Comparison of ENCODE assay signal across 8 cellular contexts in the genomic region with DNA sequence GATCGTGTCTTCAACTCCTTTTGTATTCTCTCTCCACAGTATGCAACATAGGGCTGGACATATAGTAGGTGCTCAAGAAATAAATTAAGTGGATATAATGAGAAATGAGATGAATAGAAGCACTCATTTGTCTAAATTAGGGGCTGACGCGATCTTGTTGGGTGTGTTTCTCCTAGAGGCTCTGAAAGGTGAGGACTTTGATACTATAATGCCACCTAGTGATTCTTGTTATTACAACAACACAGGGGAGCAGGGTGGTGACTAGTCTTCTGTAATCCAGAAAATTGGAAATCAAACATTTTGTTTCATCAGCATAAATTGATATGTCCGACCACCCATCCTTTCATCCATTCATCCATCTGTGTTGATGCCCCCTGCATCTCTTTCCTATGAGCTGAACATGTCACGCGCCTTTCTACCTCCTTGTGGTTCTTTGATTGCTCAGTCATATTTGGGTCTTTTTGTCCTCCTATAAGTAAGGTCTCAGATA. TPM values are rescaled to one million over a fixed set of nuclear protein-coding genes. Genes with fewer than 3 reads are reported as not detected.
DNase-seq lines count a peak whose midpoint lies in the region; ATAC-seq, FAIRE-seq and TF ChIP-seq lines count a peak whose summit lies in the region.

No MANE protein-coding gene starts in this region.

- H2AK5ac ChIP-seq in H9 (ENCODE audit: insufficient read length, low read length) = no peak overlapping the region

- H3K9me3 Mint-ChIP-seq in activated naive CD4-positive, alpha-beta T cell treated with anti-CD3 and anti-CD28 coated beads, Interleukin-2, amount 50 U/mL, for 72 hours = peaks cover 3 to 8% of the 10 kb centered on the region in 2 donors
- H3K9me3 Mint-ChIP-seq in H9 = no peaks in the 10 kb centered on the region

- no peak overlapping the region for H3K14ac ChIP-seq in H9 (ENCODE audit: insufficient read depth, low read length)

- H2BK120ac ChIP-seq in H9 (ENCODE audit: low read depth, low read length, poor library complexity, severe bottlenecking) = no peak overlapping the region

- H3K9me3 ChIP-seq in H9 (ENCODE audit: control insufficient read depth, low read depth, low read length) (no peaks in the 10 kb centered on the region), fibroblast of lung (ENCODE audit: control insufficient read depth, insufficient read depth, low read depth, low read length) (no peaks in the 10 kb centered on the region), neutrophil (no peaks in the 10 kb centered on the region)

- H3K23me2 ChIP-seq in H9 (ENCODE audit: insufficient read length, low read depth, low read length, poor library complexity, severe bottlenecking) = no peaks in the 10 kb centered on the region

- H3K79me1 ChIP-seq in H9 (ENCODE audit: insufficient read depth, low read depth, low read length, poor library complexity, severe bottlenecking) = no peaks in the 10 kb centered on the region

- H3K4me1 ChIP-seq in H9 (ENCODE audit: insufficient read depth, low read length) (peaks cover 6% of the 10 kb centered on the region; the same call in 1 of the 2 replicates), fibroblast of lung (ENCODE audit: control insufficient read depth, extremely low read depth, insufficient read depth, low read length) (peaks cover 17% of the 10 kb centered on the region), neutrophil (ENCODE audit: control insufficient read depth in 1 of 2, insufficient read depth in 1 of 2, low read depth in 1 of 2, low read length in 1 of 2) (peaks cover 95 to 100% of the 10 kb centered on the region in 2 experiments)

- peaks cover 0 to 9% of the 10 kb centered on the region in 2 donors for H3K36me3 Mint-ChIP-seq in activated naive CD4-positive, alpha-beta T cell treated with anti-CD3 and anti-CD28 coated beads, Interleukin-2, amount 50 U/mL, for 72 hours
- H3K36me3 Mint-ChIP-seq in H9 (ENCODE audit: insufficient read depth in 1 of 3, low read depth in 3 of 3) = no peaks in the 10 kb centered on the region

- FAIRE-seq in H54 (lab: Jason Lieb, UNC) = no peak

- H3K79me2 ChIP-seq in H9 (ENCODE audit: insufficient read depth, low read length) (no peaks in the 10 kb centered on the region), fibroblast of lung (ENCODE audit: control insufficient read depth, insufficient read depth, low read length) (no peaks in the 10 kb centered on the region)

- no peak overlapping the region for H3K23ac ChIP-seq in H9 (ENCODE audit: insufficient read length, low read depth, low read length)

- no peak overlapping the region for H3T11ph ChIP-seq in H9 (ENCODE audit: low read length)

- H3K9ac ChIP-seq in H9 (ENCODE audit: extremely low read depth, insufficient read length, low read length) (peak overlapping the region; percentile 7), fibroblast of lung (ENCODE audit: insufficient read depth, low read length) (no peak overlapping the region)

- peaks cover 6% of the 10 kb centered on the region for H3K27me3 Mint-ChIP-seq in H9 (ENCODE audit: low read depth)

- no peak overlapping the region for H4K91ac ChIP-seq in H9 (ENCODE audit: insufficient read length, low read depth, low read length)

- no peak overlapping the region for H2BK20ac ChIP-seq in H9 (ENCODE audit: low read depth, low read length, poor library complexity, severe bottlenecking)

- no peak for DNase-seq in activated naive CD4-positive, alpha-beta T cell treated with anti-CD3 and anti-CD28 coated beads, Interleukin-2, amount 50 U/mL, for 72 hours (ENCODE audit: low spot score in 2 of 2)
- DNase-seq in activated naive CD4-positive, alpha-beta T cell treated with Interleukin-2 at 50 U/mL for 16 hours = no peak
- DNase-seq in H9 (no peak), LoVo (ENCODE audit: low spot score) (peak; percentile 71), SKM-1 (lab: John Stamatoyannopoulos, UW; ENCODE audit: unreplicated experiment) (peak; percentile 65), fibroblast of lung (ENCODE audit: low read depth in 2 of 2) (peak; percentile 69 to 85), H54 (ENCODE audit: insufficient read length, low spot score) (no peak)

- H3K27ac ChIP-seq in H9 (ENCODE audit: insufficient read length, low read depth, low read length) (peak overlapping the region; percentile 17), fibroblast of lung (ENCODE audit: insufficient read depth, low read length) (peak overlapping the region; percentile 8), neutrophil (peak overlapping the region; percentile 98)

- no peaks in the 10 kb centered on the region for H4K20me1 ChIP-seq in H9 (ENCODE audit: control insufficient read depth, insufficient read depth, insufficient read length)
- H4K20me1 ChIP-seq in fibroblast of lung (ENCODE audit: control insufficient read depth, extremely low read depth, insufficient read depth, low read length) = no peaks in the 10 kb centered on the region

- H3K36me3 ChIP-seq in fibroblast of lung (ENCODE audit: control insufficient read depth, insufficient read depth, low read length) (no peaks in the 10 kb centered on the region), neutrophil (no peaks in the 10 kb centered on the region)

- peaks cover 5 to 7% of the 10 kb centered on the region in 2 experiments; a peak in 3 of 4 replicates for H3K4me1 Mint-ChIP-seq in H9

- H2BK15ac ChIP-seq in H9 (ENCODE audit: low read depth, low read length) = no peak overlapping the region

- ATAC-seq in activated naive CD4-positive, alpha-beta T cell treated with anti-CD3 and anti-CD28 coated beads, Interleukin-2, amount 50 U/mL, for 72 hours = peak; percentile 43 to 62

- peak overlapping the region; percentile 33 for H3K4me2 ChIP-seq in H9 (ENCODE audit: insufficient read depth, insufficient read length, low read length)
- H3K4me2 ChIP-seq in fibroblast of lung (ENCODE audit: extremely low read depth, insufficient read depth, low read length) = peak overlapping the region; percentile 42

- H3K4me3 Mint-ChIP-seq in H9 = no peak overlapping the region

- H3K4ac ChIP-seq in H9 (ENCODE audit: low read depth, low read length) = no peak overlapping the region

- H3K18ac ChIP-seq in H9 (ENCODE audit: insufficient read length, low read depth, low read length) = no peak overlapping the region

- no CpG with 5 or more reads among the region's 6 CpGs for WGBS in H9 (ENCODE audit: extremely low coverage, insufficient read length, low lambda C conversion rate)

- H3K4me3 ChIP-seq in fibroblast of lung (replicated peaks in 1 of 4; ENCODE audit: control extremely low read depth in 1 of 4, insufficient read depth in 1 of 4, low read depth in 3 of 4, low read length in 4 of 4) = peak overlapping the region in 1 of 4 experiments; percentile 14
- peak overlapping the region; percentile 57 to 61 for H3K4me3 ChIP-seq in neutrophil (ENCODE audit: low read depth in 1 of 2, low read length in 1 of 2)

- no peak overlapping the region for H4K5ac ChIP-seq in H9 (ENCODE audit: insufficient read length, low read depth, low read length)

- TF ChIP-seq CTCF in H9 (conservative IDR thresholded peaks at IDR 0.05) (peak; percentile 75), fibroblast of lung (conservative IDR thresholded peaks at IDR 0.05 in 1 of 2, IDR thresholded peaks at IDR 0.05 in 1 of 2; ENCODE audit: low read depth in 1 of 2, low read length in 2 of 2) (peak; percentile 40 to 58), neutrophil (IDR thresholded peaks at IDR 0.05) (peak; percentile 59)

- H3K56ac ChIP-seq in H9 (ENCODE audit: insufficient read length, low read depth, low read length) = no peak overlapping the region

- H3K27me3 ChIP-seq in H9 (ENCODE audit: insufficient read depth, low read length) = peaks cover 9% of the 10 kb centered on the region
- no peaks in the 10 kb centered on the region for H3K27me3 ChIP-seq in fibroblast of lung (ENCODE audit: control insufficient read depth, insufficient read depth, low read length)
- H3K27me3 ChIP-seq in neutrophil = no peaks in the 10 kb centered on the region

- H4K8ac ChIP-seq in H9 (replicated peaks; ENCODE audit: insufficient read length, low read depth, low read length) = no peak overlapping the region

- H2AFZ ChIP-seq in H9 (ENCODE audit: low read length) (no peak overlapping the region), fibroblast of lung (ENCODE audit: low read length) (peak overlapping the region; percentile 36)

- no peak for TF ChIP-seq POLR2A in H54 (IDR thresholded peaks at IDR 0.05; ENCODE audit: low read depth, low read length)

- no peak overlapping the region for H2BK5ac ChIP-seq in H9 (ENCODE audit: insufficient read length, low read length)

- no peak overlapping the region for H2BK12ac ChIP-seq in H9 (ENCODE audit: insufficient read length, low read depth, low read length)

- no peak overlapping the region for H3K27ac Mint-ChIP-seq in activated naive CD4-positive, alpha-beta T cell treated with anti-CD3 and anti-CD28 coated beads, Interleukin-2, amount 50 U/mL, for 72 hours
- no peak overlapping the region for H3K27ac Mint-ChIP-seq in H9

RNA-seq across cellular contexts. Expression of gene CFAP58, which starts 3.4 kb away (rescaled TPM):
- total RNA-seq in activated naive CD4-positive, alpha-beta T cell treated with anti-CD3 and anti-CD28 coated beads, Interleukin-2, amount 50 U/mL, for 72 hours = 1 to 10 TPM; 1.3 to 1.5 TPM
- total RNA-seq in H9 (2021) = 0.63 and 0.88 TPM in 2 replicates
- 0.26 and 0.33 TPM in 2 replicates for total RNA-seq in fibroblast of lung
- polyA plus RNA-seq in fibroblast of lung = 0.24 and 0.42 TPM in 2 replicates
- polyA plus RNA-seq in fibroblast of lung (2012) = 0.20 and 0.54 TPM in 2 replicates
- polyA minus RNA-seq in fibroblast of lung (ENCODE audit: low replicate concordance) = not detected in 2 replicates

RNA-seq across cellular contexts. Expression of gene ITPRIP, which starts 11.9 kb away (rescaled TPM):
- total RNA-seq in activated naive CD4-positive, alpha-beta T cell treated with anti-CD3 and anti-CD28 coated beads, Interleukin-2, amount 50 U/mL, for 72 hours = 10 to 100 TPM; 19.6 to 26.1 TPM
- total RNA-seq in H9 (2021) (22.2 and 22.5 TPM in 2 replicates), fibroblast of lung (5.4 and 6.8 TPM in 2 replicates)
- polyA plus RNA-seq in fibroblast of lung = 11.1 and 18.8 TPM in 2 replicates
- polyA plus RNA-seq in fibroblast of lung (2012) = 11.1 and 18.6 TPM in 2 replicates
- polyA minus RNA-seq in fibroblast of lung (ENCODE audit: low replicate concordance) = 23.7 and 30.0 TPM in 2 replicates

Comparison
In these comparisons a context has a peak if more than half of its experiments do, and no peak if none do; other contexts are left out.
1. DNase-seq: peak in LoVo (single experiment), SKM-1 (single experiment) and fibroblast of lung (2 of 2); none in activated naive CD4-positive, alpha-beta T cell treated with anti-CD3 and anti-CD28 coated beads, Interleukin-2, amount 50 U/mL, for 72 hours (0 of 2), activated naive CD4-positive, alpha-beta T cell treated with Interleukin-2 at 50 U/mL for 16 hours (single experiment), H9 (single experiment) and H54 (single experiment).
2. H3K27ac ChIP-seq: peak in every context shown above with its lines; median percentile 98 in neutrophil; 17 in H9; 8 in fibroblast of lung.
3. Peak in every context shown above with its lines, with median percentiles within 50 percentile points of each other: CTCF ChIP-seq.